19 cellular contexts compared by ENCODE assay signal in the genomic region with DNA sequence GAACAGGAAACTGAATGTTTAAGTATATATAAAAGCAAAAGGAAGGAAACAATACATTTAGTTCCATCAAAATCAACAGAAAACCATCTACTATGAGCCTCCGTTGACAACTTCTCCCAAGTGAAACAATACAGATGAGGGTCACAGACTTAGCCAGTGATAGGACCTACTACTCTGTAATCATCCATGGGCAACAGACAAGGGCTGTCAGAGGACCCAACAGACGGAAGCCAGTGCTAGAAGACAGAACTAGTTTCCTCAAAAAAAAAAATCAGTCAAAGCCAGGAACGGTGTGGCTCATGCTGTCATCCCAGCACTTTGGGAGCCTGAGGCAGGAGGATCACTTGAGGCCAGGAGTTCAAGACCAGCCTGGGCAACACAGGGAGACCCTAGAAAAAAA.
"Had no signal": no experiment of that assay in that cellular context is flagged by ENCODE, and none has a peak within 500 bp of the region (broad histone marks: within the 10 kb centered on the region; RNA-seq: fewer than 3 reads in every experiment).

No MANE protein-coding gene starts in this region.

- H3K4me3 Mint-ChIP-seq: activated CD4-positive, alpha-beta memory T cell treated with anti-CD3 and anti-CD28 coated beads, Interleukin-2, amount 10 ng/mL, durations not matched to agents 7 days and 5 days; activated naive CD8-positive, alpha-beta T cell treated with anti-CD3 and anti-CD28 coated beads for 36 hours; stimulated activated naive CD8-positive, alpha-beta T cell treated with anti-CD3 and anti-CD28 coated beads, Interleukin-15, Interleukin-2, amounts not matched to agents 100 ng/mL and 50 ng/mL, for 24 hours; WTC11 had no signal

- H3K4me1 ChIP-seq: left ventricle myocardium inferior, suprapubic skin had no signal

- H3K9me3 ChIP-seq: left ventricle myocardium inferior, ovary, suprapubic skin had no signal

- H3K27me3 Mint-ChIP-seq: activated CD4-positive, alpha-beta memory T cell treated with anti-CD3 and anti-CD28 coated beads, Interleukin-2, amount 10 ng/mL, durations not matched to agents 7 days and 5 days; activated naive CD8-positive, alpha-beta T cell treated with anti-CD3 and anti-CD28 coated beads for 36 hours; stimulated activated naive CD8-positive, alpha-beta T cell treated with anti-CD3 and anti-CD28 coated beads, Interleukin-15, Interleukin-2, amounts not matched to agents 100 ng/mL and 50 ng/mL, for 24 hours had no signal

- H3K4me3 ChIP-seq: left ventricle myocardium inferior, ovary, suprapubic skin had no signal

- H3K27ac Mint-ChIP-seq: activated CD4-positive, alpha-beta memory T cell treated with anti-CD3 and anti-CD28 coated beads, Interleukin-2, amount 10 ng/mL, durations not matched to agents 7 days and 5 days; activated naive CD8-positive, alpha-beta T cell treated with anti-CD3 and anti-CD28 coated beads for 36 hours; stimulated activated naive CD8-positive, alpha-beta T cell treated with anti-CD3 and anti-CD28 coated beads, Interleukin-15, Interleukin-2, amounts not matched to agents 100 ng/mL and 50 ng/mL, for 24 hours had no signal

- H3K36me3 ChIP-seq: brain microvascular endothelial cell, left ventricle myocardium inferior, ovary, suprapubic skin had no signal

- H3K9me3 Mint-ChIP-seq: activated CD4-positive, alpha-beta memory T cell treated with anti-CD3 and anti-CD28 coated beads, Interleukin-2, amount 10 ng/mL, durations not matched to agents 7 days and 5 days; activated naive CD8-positive, alpha-beta T cell treated with anti-CD3 and anti-CD28 coated beads for 36 hours; stimulated activated naive CD8-positive, alpha-beta T cell treated with anti-CD3 and anti-CD28 coated beads, Interleukin-15, Interleukin-2, amounts not matched to agents 100 ng/mL and 50 ng/mL, for 24 hours; WTC11 had no signal

- ATAC-seq: sciatic nerve, WTC11 had no signal

- H3K27ac ChIP-seq: brain microvascular endothelial cell, left ventricle myocardium inferior, ovary, suprapubic skin had no signal

- H3K4me1 Mint-ChIP-seq: activated CD4-positive, alpha-beta memory T cell treated with anti-CD3 and anti-CD28 coated beads, Interleukin-2, amount 10 ng/mL, durations not matched to agents 7 days and 5 days had no signal

- H3K27me3 ChIP-seq: brain microvascular endothelial cell, ovary, suprapubic skin had no signal

- DNase-seq: activated CD4-positive, alpha-beta memory T cell treated with anti-CD3 and anti-CD28 coated beads, Interleukin-2, amount 10 ng/mL, durations not matched to agents 7 days and 5 days; activated CD4-positive, alpha-beta T cell treated with anti-CD3 and anti-CD28 coated beads for 4 hours; activated CD8-positive, alpha-beta memory T cell treated with anti-CD3 and anti-CD28 coated beads, Interleukin-2, amount 50 U/mL, for 4 hours; activated naive CD8-positive, alpha-beta T cell treated with anti-CD3 and anti-CD28 coated beads for 36 hours; activated T-cell treated with anti-CD3 and anti-CD28 coated beads, Interleukin-2, amount 50 U/mL, for 48 hours; amygdala; brain microvascular endothelial cell; cortex of kidney; effector memory CD4-positive, alpha-beta T cell; hippocampal formation; left ventricle myocardium inferior; mesenchymal stem cell; ovary; T-helper 1 cell; trophoblast cell had no signal
